1 cellular context compared by ENCODE assay signal in genomic region chr1:167714851-167715652, GRCh38.
A peak's percentile ranks its signal among the peaks of the same experiment; 100 is the strongest.
TF ChIP-seq lines count a peak whose summit lies in the region.

No MANE protein-coding gene starts in this region.

TF ChIP-seq in HepG2, 621 proteins besides CTCF, POLR2A, EP300 and RAD21 (continued from another document and continues in another):
- TF ChIP-seq, protein P1, sequence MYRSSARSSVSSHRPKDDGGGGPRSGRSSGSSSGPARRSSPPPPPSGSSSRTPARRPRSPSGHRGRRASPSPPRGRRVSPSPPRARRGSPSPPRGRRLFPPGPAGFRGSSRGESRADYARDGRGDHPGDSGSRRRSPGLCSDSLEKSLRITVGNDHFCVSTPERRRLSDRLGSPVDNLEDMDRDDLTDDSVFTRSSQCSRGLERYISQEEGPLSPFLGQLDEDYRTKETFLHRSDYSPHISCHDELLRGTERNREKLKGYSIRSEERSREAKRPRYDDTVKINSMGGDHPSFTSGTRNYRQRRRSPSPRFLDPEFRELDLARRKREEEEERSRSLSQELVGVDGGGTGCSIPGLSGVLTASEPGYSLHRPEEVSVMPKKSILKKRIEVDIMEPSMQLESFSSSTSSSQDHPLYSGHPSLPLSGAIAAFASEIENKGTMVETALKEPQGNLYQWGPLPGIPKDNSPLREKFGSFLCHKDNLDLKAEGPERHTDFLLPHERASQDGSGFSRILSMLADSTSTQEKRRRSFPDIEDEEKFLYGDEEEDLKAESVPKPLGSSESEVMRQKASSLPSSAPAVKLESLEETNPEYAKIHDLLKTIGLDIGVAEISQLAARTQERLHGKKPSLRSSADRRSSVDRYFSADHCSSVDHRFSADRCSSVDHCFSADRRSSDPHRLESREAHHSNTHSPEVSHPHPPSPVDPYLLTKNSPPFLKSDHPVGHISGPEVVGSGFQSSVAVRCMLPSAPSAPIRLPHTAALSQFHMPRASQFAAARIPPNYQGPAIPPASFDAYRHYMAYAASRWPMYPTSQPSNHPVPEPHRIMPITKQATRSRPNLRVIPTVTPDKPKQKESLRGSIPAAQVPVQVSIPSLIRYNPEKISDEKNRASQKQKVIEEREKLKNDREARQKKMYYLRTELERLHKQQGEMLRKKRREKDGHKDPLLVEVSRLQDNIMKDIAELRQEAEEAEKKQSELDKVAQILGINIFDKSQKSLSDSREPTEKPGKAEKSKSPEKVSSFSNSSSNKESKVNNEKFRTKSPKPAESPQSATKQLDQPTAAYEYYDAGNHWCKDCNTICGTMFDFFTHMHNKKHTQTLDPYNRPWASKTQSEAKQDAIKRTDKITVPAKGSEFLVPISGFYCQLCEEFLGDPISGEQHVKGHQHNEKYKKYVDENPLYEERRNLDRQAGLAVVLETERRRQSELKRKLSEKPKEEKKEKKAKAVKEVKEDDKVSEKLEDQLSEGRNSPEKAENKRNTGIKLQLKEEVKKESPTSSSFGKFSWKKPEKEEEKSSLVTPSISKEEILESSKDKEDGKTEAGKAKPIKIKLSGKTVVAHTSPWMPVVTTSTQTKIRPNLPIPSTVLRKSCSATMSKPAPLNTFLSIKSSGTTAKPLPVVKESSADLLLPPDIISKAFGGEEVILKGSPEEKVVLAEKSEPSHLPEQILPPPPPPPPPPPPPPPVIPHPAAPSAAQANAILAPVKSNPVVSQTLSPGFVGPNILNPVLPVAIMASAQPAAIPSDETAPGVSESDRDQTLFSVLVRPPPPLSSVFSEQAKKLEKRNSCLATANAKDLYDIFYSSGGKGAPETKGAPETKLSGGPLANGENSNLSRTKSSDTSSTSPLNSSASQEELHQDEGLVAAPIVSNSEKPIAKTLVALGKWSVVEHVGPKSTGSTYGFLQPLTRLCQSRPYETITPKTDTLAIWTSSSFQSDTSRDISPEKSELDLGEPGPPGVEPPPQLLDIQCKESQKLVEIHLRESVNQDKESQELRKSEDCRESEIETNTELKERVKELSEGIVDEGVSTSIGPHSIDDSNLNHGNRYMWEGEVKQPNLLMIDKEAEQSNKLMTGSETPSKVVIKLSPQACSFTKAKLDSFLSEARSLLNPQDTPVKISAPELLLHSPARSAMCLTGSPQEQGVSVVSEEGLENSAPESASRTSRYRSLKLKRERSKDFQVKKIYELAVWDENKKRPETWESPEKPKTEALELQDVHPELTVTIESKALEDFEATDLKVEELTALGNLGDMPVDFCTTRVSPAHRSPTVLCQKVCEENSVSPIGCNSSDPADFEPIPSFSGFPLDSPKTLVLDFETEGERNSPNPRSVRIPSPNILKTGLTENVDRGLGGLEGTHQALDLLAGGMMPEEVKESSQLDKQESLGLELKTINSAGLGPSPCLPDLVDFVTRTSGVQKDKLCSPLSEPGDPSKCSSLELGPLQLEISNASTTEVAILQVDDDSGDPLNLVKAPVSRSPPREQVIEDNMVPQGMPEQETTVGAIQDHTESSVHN (CRISPR knock-in tag; IDR thresholded peaks at IDR 0.05), result no peak
- peak; percentile 84; the same call in 1 of the 2 replicates for TF ChIP-seq HMGXB3 (CRISPR knock-in tag; IDR thresholded peaks at IDR 0.05; ENCODE audit: borderline replicate concordance)
- no peak for TF ChIP-seq ZNF34 (CRISPR knock-in tag; IDR thresholded peaks at IDR 0.05; ENCODE audit: borderline replicate concordance)
- no peak for TF ChIP-seq ZNF33B (CRISPR knock-in tag; IDR thresholded peaks at IDR 0.05)
- TF ChIP-seq SNAPC5 (CRISPR knock-in tag; IDR thresholded peaks at IDR 0.05; ENCODE audit: borderline replicate concordance), result no peak
- no peak; the same call in 2 of the 3 replicates for TF ChIP-seq MXI1 (IDR thresholded peaks at IDR 0.05; ENCODE audit: borderline replicate concordance, low read depth, low read length)
- no peak for TF ChIP-seq ZNF552 (CRISPR knock-in tag; IDR thresholded peaks at IDR 0.05; ENCODE audit: borderline replicate concordance)
- no peak for TF ChIP-seq GMEB2 (CRISPR knock-in tag; IDR thresholded peaks at IDR 0.05; ENCODE audit: low read depth)
- no peak for TF ChIP-seq MTA3 (CRISPR knock-in tag; IDR thresholded peaks at IDR 0.05)
- no peak for TF ChIP-seq IRX3 (CRISPR knock-in tag; IDR thresholded peaks at IDR 0.05; ENCODE audit: borderline replicate concordance, low read depth)
- no peak for TF ChIP-seq ZNF160 (CRISPR knock-in tag; IDR thresholded peaks at IDR 0.05)
- no peak for TF ChIP-seq ATRX (CRISPR knock-in tag; IDR thresholded peaks at IDR 0.05; ENCODE audit: borderline replicate concordance)
- TF ChIP-seq ZNF792 (CRISPR knock-in tag; IDR thresholded peaks at IDR 0.05), result peak; percentile 74
- peak; percentile 71; the same call in 1 of the 2 replicates for TF ChIP-seq ERF (CRISPR knock-in tag; IDR thresholded peaks at IDR 0.05)
- TF ChIP-seq KLF9 (CRISPR knock-in tag; IDR thresholded peaks at IDR 0.05; ENCODE audit: low read depth), result 0 out of 2 replicates have a peak, but pooled peaks have one; percentile 61
- TF ChIP-seq ZNF777 (CRISPR knock-in tag; IDR thresholded peaks at IDR 0.05), result peak; percentile 23; the same call in 1 of the 2 replicates
- peak; percentile 57 for TF ChIP-seq HOXA3 (CRISPR knock-in tag; IDR thresholded peaks at IDR 0.05)
- no peak for TF ChIP-seq ZNF720 (CRISPR knock-in tag; IDR thresholded peaks at IDR 0.05)
- no peak for TF ChIP-seq ZNF10 (CRISPR knock-in tag; IDR thresholded peaks at IDR 0.05; ENCODE audit: borderline replicate concordance, low read depth)
- no peak for TF ChIP-seq ARNT (IDR thresholded peaks at IDR 0.05)
- no peak for TF ChIP-seq GLI4 (CRISPR knock-in tag; IDR thresholded peaks at IDR 0.05; ENCODE audit: borderline replicate concordance)
- TF ChIP-seq NCOA2 (CRISPR knock-in tag; IDR thresholded peaks at IDR 0.05), result peak; percentile 45; the same call in 1 of the 2 replicates
- TF ChIP-seq ZSCAN22 (CRISPR knock-in tag; IDR thresholded peaks at IDR 0.05), result no peak
- TF ChIP-seq ZNF782 (CRISPR knock-in tag; IDR thresholded peaks at IDR 0.05; ENCODE audit: borderline replicate concordance), result no peak
- TF ChIP-seq ZSCAN5A (CRISPR knock-in tag; IDR thresholded peaks at IDR 0.05; ENCODE audit: borderline replicate concordance), result no peak
- TF ChIP-seq RBM39 (IDR thresholded peaks at IDR 0.05; ENCODE audit: low read depth, low read length, poor library complexity, severe bottlenecking), result peak; percentile 1
- TF ChIP-seq ATF1 (CRISPR knock-in tag; IDR thresholded peaks at IDR 0.05), result no peak
- no peak for TF ChIP-seq ZNF484 (CRISPR knock-in tag; IDR thresholded peaks at IDR 0.05; ENCODE audit: borderline replicate concordance, low read depth)
- TF ChIP-seq SMAD3 (CRISPR knock-in tag; IDR thresholded peaks at IDR 0.05), result peak; percentile 85; the same call in 1 of the 2 replicates
- no peak for TF ChIP-seq ASH2L (IDR thresholded peaks at IDR 0.05; ENCODE audit: insufficient read length, low read depth, low read length)
- TF ChIP-seq E2F2 (CRISPR knock-in tag; IDR thresholded peaks at IDR 0.05; ENCODE audit: borderline replicate concordance), result no peak
- peak; percentile 34; the same call in 1 of the 2 replicates for TF ChIP-seq SOX5 (CRISPR knock-in tag; IDR thresholded peaks at IDR 0.05; ENCODE audit: borderline replicate concordance)
- no peak for TF ChIP-seq MAZ (IDR thresholded peaks at IDR 0.05; ENCODE audit: borderline replicate concordance, low read depth, low read length)
- 0 out of 2 replicates have a peak, but pooled peaks have one; percentile 26 for TF ChIP-seq MAZ (CRISPR knock-in tag; IDR thresholded peaks at IDR 0.05; ENCODE audit: low read depth)
- peak; percentile 43; the same call in 1 of the 2 replicates for TF ChIP-seq TFDP1 (CRISPR knock-in tag; IDR thresholded peaks at IDR 0.05; ENCODE audit: borderline replicate concordance)
- TF ChIP-seq ZNF589 (CRISPR knock-in tag; conservative IDR thresholded peaks at IDR 0.05), result no peak
- TF ChIP-seq ZNF382 (CRISPR knock-in tag; IDR thresholded peaks at IDR 0.05; ENCODE audit: borderline replicate concordance), result no peak
- no peak; the same call in 1 of the 2 replicates for TF ChIP-seq SRF (IDR thresholded peaks at IDR 0.05; ENCODE audit: low read depth, low read length)
- TF ChIP-seq, protein P2, sequence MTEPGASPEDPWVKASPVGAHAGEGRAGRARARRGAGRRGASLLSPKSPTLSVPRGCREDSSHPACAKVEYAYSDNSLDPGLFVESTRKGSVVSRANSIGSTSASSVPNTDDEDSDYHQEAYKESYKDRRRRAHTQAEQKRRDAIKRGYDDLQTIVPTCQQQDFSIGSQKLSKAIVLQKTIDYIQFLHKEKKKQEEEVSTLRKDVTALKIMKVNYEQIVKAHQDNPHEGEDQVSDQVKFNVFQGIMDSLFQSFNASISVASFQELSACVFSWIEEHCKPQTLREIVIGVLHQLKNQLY (CRISPR knock-in tag; IDR thresholded peaks at IDR 0.05), result no peak
- TF ChIP-seq NR2F1 (CRISPR knock-in tag; IDR thresholded peaks at IDR 0.05), result 0 out of 4 replicates have a peak, but pooled peaks of 1 of the 2 experiments have one; percentile 5
- no peak for TF ChIP-seq GRHL1 (CRISPR knock-in tag; conservative IDR thresholded peaks at IDR 0.05)
- TF ChIP-seq TAF1 (CRISPR knock-in tag; IDR thresholded peaks at IDR 0.05), result no peak
